In genomic region chr17:4105232-4105631, GRCh38 we compare ENCODE assay signal across 25 cellular contexts.
"Had no signal": no experiment of that assay in that cellular context is flagged by ENCODE, and none has a peak within 500 bp of the region (broad histone marks: within the 10 kb centered on the region; RNA-seq: fewer than 3 reads in every experiment).

No MANE protein-coding gene starts in this region.

- H3K27ac Mint-ChIP-seq: natural killer cell; stimulated activated memory B cell treated with anti-CD40 and anti-IgM and Interleukin-4, amounts not matched to agents 10 μg/mL and 1 μg/mL and 100 μg/mL, for 72 hours had no signal

- H3K27me3 Mint-ChIP-seq: effector memory CD8-positive, alpha-beta T cell; memory B cell; stimulated activated memory B cell treated with anti-CD40 and anti-IgM and Interleukin-4, amounts not matched to agents 10 μg/mL and 1 μg/mL and 100 μg/mL, for 72 hours had no signal

- ATAC-seq: effector memory CD8-positive, alpha-beta T cell; heart left ventricle; left cardiac atrium; left ventricle myocardium superior; natural killer cell; sciatic nerve; stimulated activated memory B cell treated with anti-CD40 and anti-IgM and Interleukin-4, amounts not matched to agents 10 μg/mL and 1 μg/mL and 100 μg/mL, for 72 hours; stimulated activated naive CD8-positive, alpha-beta T cell treated with anti-CD3 and anti-CD28 coated beads, Interleukin-15, Interleukin-2, amounts not matched to agents 100 U/mL and 50 U/mL, for 24 hours; upper lobe of right lung had no signal

- H3K36me3 ChIP-seq: uterus had no signal

- H3K4me3 ChIP-seq: heart left ventricle, lung, pancreas, thoracic aorta, tibial nerve, upper lobe of right lung, uterus had no signal

- DNase-seq: cortex of kidney; effector memory CD8-positive, alpha-beta T cell; heart left ventricle; hippocampal formation; left cardiac atrium; left ventricle myocardium superior; natural killer cell; retina; stimulated activated CD4-positive, alpha-beta T cell treated with anti-CD3 and anti-CD28 coated beads, Interleukin-2, amount 100 ng/mL, for 24 hours; stimulated activated CD4-positive, alpha-beta T cell treated with anti-CD3 and anti-CD28 coated beads, Interleukin-4, amount 100 ng/mL, for 24 hours; stimulated activated naive CD8-positive, alpha-beta T cell treated with anti-CD3 and anti-CD28 coated beads, Interleukin-15, Interleukin-2, amounts not matched to agents 100 U/mL and 50 U/mL, for 24 hours; upper lobe of right lung; uterus had no signal

- H3K27me3 ChIP-seq: heart left ventricle, neutrophil, pancreas, tibial nerve, upper lobe of right lung, uterus had no signal

- H3K9me3 ChIP-seq: heart left ventricle, neutrophil, pancreas, thoracic aorta, tibial nerve, upper lobe of right lung, uterus had no signal

- FAIRE-seq: endometrium, frontal cortex, islet of Langerhans, pancreas had no signal

- H3K27ac ChIP-seq: heart left ventricle, neutrophil, pancreas, thoracic aorta, tibial nerve, upper lobe of right lung, uterus had no signal

- H3K4me3 Mint-ChIP-seq: effector memory CD8-positive, alpha-beta T cell; memory B cell; natural killer cell; neural crest cell; stimulated activated memory B cell treated with anti-CD40 and anti-IgM and Interleukin-4, amounts not matched to agents 10 μg/mL and 1 μg/mL and 100 μg/mL, for 72 hours had no signal

- H3K4me1 ChIP-seq: pancreas, tibial nerve, uterus had no signal

- H3K4me1 Mint-ChIP-seq: neural crest cell had no signal

- H3K9me3 Mint-ChIP-seq: effector memory CD8-positive, alpha-beta T cell; memory B cell; natural killer cell; neural crest cell; stimulated activated memory B cell treated with anti-CD40 and anti-IgM and Interleukin-4, amounts not matched to agents 10 μg/mL and 1 μg/mL and 100 μg/mL, for 72 hours had no signal
